28 cellular contexts compared by ENCODE assay signal in the genomic region with DNA sequence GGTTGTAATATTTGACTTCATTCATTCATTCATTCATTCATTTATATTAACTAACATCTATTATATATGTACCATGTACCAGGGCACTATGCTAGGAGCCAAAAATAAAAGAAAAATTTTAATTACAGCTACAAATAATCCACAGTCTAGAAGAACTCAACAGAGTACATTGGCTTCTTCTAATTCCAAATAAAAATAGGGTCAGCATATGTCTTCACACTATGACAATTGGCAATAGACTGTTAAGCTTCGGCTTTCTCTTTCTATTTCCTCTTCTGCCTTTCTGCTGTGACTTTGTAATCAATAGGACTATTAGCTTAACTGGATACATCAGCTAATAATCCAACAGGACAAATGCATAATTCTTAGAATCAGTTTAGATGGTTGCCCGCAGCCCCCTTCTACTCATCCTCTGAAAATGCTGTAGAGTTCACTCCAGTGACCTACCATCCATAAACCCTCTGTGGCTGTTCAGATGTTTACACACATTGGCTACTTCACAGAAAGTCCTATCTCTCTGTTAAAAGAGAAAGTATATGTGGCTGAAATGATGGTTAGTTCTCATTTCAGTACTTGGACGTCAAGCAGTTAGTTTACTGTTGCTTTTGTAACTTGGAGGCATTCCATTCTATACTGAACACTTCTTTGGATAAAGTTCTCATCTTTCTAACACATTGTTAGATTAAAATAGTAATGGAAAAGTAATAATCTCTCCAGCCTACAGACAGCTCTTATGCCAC.
A peak's percentile ranks its signal among the peaks of the same experiment; 100 is the strongest.
DNase-seq lines count a peak whose midpoint lies in the region; ATAC-seq, FAIRE-seq and TF ChIP-seq lines count a peak whose summit lies in the region.
"Had no signal": no experiment of that assay in that cellular context is flagged by ENCODE, and none has a peak within 500 bp of the region (broad histone marks: within the 10 kb centered on the region; RNA-seq: fewer than 3 reads in every experiment).

No MANE protein-coding gene starts in this region.

- no peaks in the 10 kb centered on the region for H3K27me3 ChIP-seq in GM12878 (replicated peaks in 1 of 2; ENCODE audit: control insufficient read depth in 2 of 2, insufficient read depth in 2 of 2, low read length in 1 of 2)
- H3K27me3 ChIP-seq: BE2C, BLaER1 had no signal

- no peak for TF ChIP-seq POLR2A in GM12878 (IDR thresholded peaks at IDR 0.05; ENCODE audit: low read depth, low read length)

- ATAC-seq in GM19324 (IDR thresholded peaks at IDR 0.05; ENCODE audit: low FRiP score, unreplicated experiment) (peak; percentile 56), GM12878 (peak; percentile 32)
- no peak for ATAC-seq in stimulated activated naive B cell treated with anti-CD40 and anti-IgM and Interleukin-4, amounts not matched to agents 10 μg/mL and 1 μg/mL and 100 μg/mL, for 72 hours (replicated peaks)

- in situ Hi-C loops in GM12878 (cut with MboI) = no loop called here

- POLR2A ChIA-PET in GM12878 (lab: Charles Lee) = no interaction called here
- POLR2A ChIA-PET in GM10248 (lab: Yijun Ruan, JAX) = no interaction called here

- no peak overlapping the region for H2AFZ ChIP-seq in GM12878 (ENCODE audit: control insufficient read depth, low read depth, low read length)

- no peak overlapping the region for H3K27ac ChIP-seq in GM12878 (ENCODE audit: control insufficient read depth, insufficient read depth)
- H3K27ac ChIP-seq: BLaER1 had no signal

- DNase-seq in GM12865 (ENCODE audit: low read depth) (peak; percentile 16), GM12878 (ENCODE audit: low read depth, low spot score) (no peak), cerebellum (ENCODE audit: low spot score) (peak; percentile 47), GM10248 (ENCODE audit: extremely low spot score) (no peak), NCI-H146 treated with DMSO at 0.1 percent for 48 hours (lab: John Stamatoyannopoulos, UW; ENCODE audit: unreplicated experiment) (no peak)
- no peak for DNase-seq in stimulated activated naive B cell treated with anti-CD40 and anti-IgM and Interleukin-4, amounts not matched to agents 10 μg/mL and 1 μg/mL and 100 μg/mL, for 72 hours
- DNase-seq in activated naive CD4-positive, alpha-beta T cell treated with anti-CD3 and anti-CD28 coated beads for 36 hours = no peak
- DNase-seq: 8988T; ACHN; BE2C; CD4-positive, alpha-beta memory T cell; CD4-positive, CD25-positive, alpha-beta regulatory T cell; CD8-positive, alpha-beta memory T cell; COR-L47; DMS 273 treated with DMSO at 0.1 percent for 48 hours; DMS153; DMS79; DND-41; EL; GF-D8 had no signal

- no peaks in the 10 kb centered on the region for H4K20me1 ChIP-seq in GM12878 (ENCODE audit: control insufficient read depth, insufficient read depth)
- H4K20me1 ChIP-seq: BLaER1 had no signal

- H3K27ac Mint-ChIP-seq in stimulated activated naive B cell treated with anti-CD40 and anti-IgM and Interleukin-4, amounts not matched to agents 10 μg/mL and 1 μg/mL and 100 μg/mL, for 72 hours = no peak overlapping the region
- H3K27ac Mint-ChIP-seq in activated naive CD4-positive, alpha-beta T cell treated with anti-CD3 and anti-CD28 coated beads for 36 hours = no peak overlapping the region
- H3K27ac Mint-ChIP-seq: CD14-positive monocyte; CD4-positive, alpha-beta memory T cell; CD4-positive, CD25-positive, alpha-beta regulatory T cell; CD8-positive, alpha-beta memory T cell had no signal

- no peak for TF ChIP-seq CTCF in GM12865 (IDR thresholded peaks at IDR 0.05; ENCODE audit: insufficient read depth, low read depth, low read length, missing control alignments)
- no peak for TF ChIP-seq CTCF in GM12878 (IDR thresholded peaks at IDR 0.05 in 2 of 3, conservative IDR thresholded peaks at IDR 0.05 in 1 of 3; ENCODE audit: control insufficient read depth in 2 of 3, extremely low read depth in 1 of 3, insufficient read depth in 1 of 3, low read depth in 3 of 3, low read length in 3 of 3)
- no peak for TF ChIP-seq CTCF in GM10248 (IDR thresholded peaks at IDR 0.05; ENCODE audit: control extremely low read depth, extremely low read depth, low read depth, missing control alignments)

- H3K27me3 Mint-ChIP-seq in stimulated activated naive B cell treated with anti-CD40 and anti-IgM and Interleukin-4, amounts not matched to agents 10 μg/mL and 1 μg/mL and 100 μg/mL, for 72 hours = no peaks in the 10 kb centered on the region
- no peaks in the 10 kb centered on the region for H3K27me3 Mint-ChIP-seq in activated naive CD4-positive, alpha-beta T cell treated with anti-CD3 and anti-CD28 coated beads for 36 hours (ENCODE audit: low read depth)
- H3K27me3 Mint-ChIP-seq: CD4-positive, alpha-beta memory T cell; CD4-positive, CD25-positive, alpha-beta regulatory T cell; CD8-positive, alpha-beta memory T cell had no signal

- no peak for TF ChIP-seq EP300 in GM12878 (IDR thresholded peaks at IDR 0.05; ENCODE audit: borderline replicate concordance in 1 of 2, control insufficient read depth in 1 of 2, low read depth in 2 of 2, low read length in 2 of 2)

- no peaks in the 10 kb centered on the region for H3K79me2 ChIP-seq in GM12878 (ENCODE audit: control insufficient read depth, insufficient read depth, low read length)

- no peak overlapping the region for H3K4me2 ChIP-seq in GM12878 (ENCODE audit: control insufficient read depth, insufficient read depth)
- H3K4me2 ChIP-seq: BLaER1 had no signal

- H3K4me1 ChIP-seq in GM12878 (ENCODE audit: control insufficient read depth, insufficient read depth, low read length) = no peaks in the 10 kb centered on the region
- H3K4me1 ChIP-seq: BE2C had no signal

- no peak overlapping the region for H3K4me3 Mint-ChIP-seq in stimulated activated naive B cell treated with anti-CD40 and anti-IgM and Interleukin-4, amounts not matched to agents 10 μg/mL and 1 μg/mL and 100 μg/mL, for 72 hours
- H3K4me3 Mint-ChIP-seq in activated naive CD4-positive, alpha-beta T cell treated with anti-CD3 and anti-CD28 coated beads for 36 hours = no peak overlapping the region
- H3K4me3 Mint-ChIP-seq: CD14-positive monocyte; CD4-positive, alpha-beta memory T cell; CD4-positive, CD25-positive, alpha-beta regulatory T cell; CD8-positive, alpha-beta memory T cell had no signal

- TF ChIP-seq RAD21 in GM12878 (IDR thresholded peaks at IDR 0.05; ENCODE audit: insufficient read depth, low read depth, low read length) = no peak

- CTCF ChIA-PET in GM12878 (lab: Yijun Ruan, JAX) = interaction anchor here (1.3 kb wide), 1 partner anchor 159 kb away, joined by 3 read pairs; no protein-coding TSS in a partner anchor
- CTCF ChIA-PET in GM10248 (lab: Yijun Ruan, JAX) = no interaction called here
- CTCF ChIA-PET in activated naive CD4-positive, alpha-beta T cell treated with anti-CD3 and anti-CD28 coated beads for 36 hours (lab: Charles Lee) = interaction anchor here (1.1 kb wide), 1 partner anchor 160 kb away, joined by 3 read pairs; no protein-coding TSS in a partner anchor

- FAIRE-seq in GM12878 (lab: Jason Lieb, UNC) = no peak
- FAIRE-seq: A204.1, G401.6, GM12892, GM18507, GM19239 had no signal

- intact Hi-C loops in GM12878 (cut with micrococcal nuclease; ENCODE audit: unreplicated experiment) = no loop called here
- intact Hi-C loops in activated naive CD4-positive, alpha-beta T cell treated with anti-CD3 and anti-CD28 coated beads for 36 hours (cut with micrococcal nuclease) = no loop called here

- SMC1A ChIA-PET in GM12878 (lab: Charles Lee; ENCODE audit: uncharacterized antibody, unreplicated experiment) = no interaction called here

- no peak overlapping the region for H3K9ac ChIP-seq in GM12878 (ENCODE audit: control insufficient read depth, insufficient read depth, low read length)
- H3K9ac ChIP-seq: BLaER1 had no signal

- H3K36me3 ChIP-seq in GM12878 (ENCODE audit: control insufficient read depth in 2 of 2, insufficient read depth in 2 of 2, low read length in 1 of 2) = no peaks in the 10 kb centered on the region
- H3K36me3 ChIP-seq: BE2C had no signal

- peaks cover 0 to 4% of the 10 kb centered on the region in 2 donors for H3K9me3 Mint-ChIP-seq in stimulated activated naive B cell treated with anti-CD40 and anti-IgM and Interleukin-4, amounts not matched to agents 10 μg/mL and 1 μg/mL and 100 μg/mL, for 72 hours
- H3K9me3 Mint-ChIP-seq in activated naive CD4-positive, alpha-beta T cell treated with anti-CD3 and anti-CD28 coated beads for 36 hours = no peaks in the 10 kb centered on the region

- H3K36me3 Mint-ChIP-seq in stimulated activated naive B cell treated with anti-CD40 and anti-IgM and Interleukin-4, amounts not matched to agents 10 μg/mL and 1 μg/mL and 100 μg/mL, for 72 hours = no peaks in the 10 kb centered on the region
- H3K36me3 Mint-ChIP-seq in activated naive CD4-positive, alpha-beta T cell treated with anti-CD3 and anti-CD28 coated beads for 36 hours (ENCODE audit: low read depth) = no peaks in the 10 kb centered on the region
- H3K36me3 Mint-ChIP-seq: CD14-positive monocyte; CD4-positive, alpha-beta memory T cell; CD4-positive, CD25-positive, alpha-beta regulatory T cell; CD8-positive, alpha-beta memory T cell had no signal

- 13% methylated on average over 3 of the region's 3 CpGs for WGBS in GM12878 (ENCODE audit: insufficient coverage, insufficient replicate concordance, low lambda C conversion rate, missing lambda C conversion rate)

- RAD21 ChIA-PET in GM12878 (lab: Charles Lee; ENCODE audit: unreplicated experiment) = no interaction called here

- H3K9me3 ChIP-seq in GM12878 (replicated peaks; ENCODE audit: control insufficient read depth, insufficient read depth, low read length) = no peaks in the 10 kb centered on the region
- H3K9me3 ChIP-seq: BE2C, BLaER1 had no signal

- H3K4me1 Mint-ChIP-seq in stimulated activated naive B cell treated with anti-CD40 and anti-IgM and Interleukin-4, amounts not matched to agents 10 μg/mL and 1 μg/mL and 100 μg/mL, for 72 hours = no peaks in the 10 kb centered on the region
- no peaks in the 10 kb centered on the region for H3K4me1 Mint-ChIP-seq in activated naive CD4-positive, alpha-beta T cell treated with anti-CD3 and anti-CD28 coated beads for 36 hours (ENCODE audit: low read depth)
- H3K4me1 Mint-ChIP-seq: CD14-positive monocyte; CD4-positive, alpha-beta memory T cell; CD4-positive, CD25-positive, alpha-beta regulatory T cell; CD8-positive, alpha-beta memory T cell had no signal

- H3K4me3 ChIP-seq in GM12865 (ENCODE audit: low read depth, low read length) (no peak overlapping the region), GM12878 (no peak overlapping the region)
- H3K4me3 ChIP-seq: BLaER1 had no signal

- BruUV-seq in GM12878 (replicated peaks; lab: Mats Ljungman, UMichigan) = no TSS peak

TF ChIP-seq in GM12878, 131 proteins besides CTCF, POLR2A, EP300 and RAD21 (continues in another document):
- TF ChIP-seq MTA3 (IDR thresholded peaks at IDR 0.05; ENCODE audit: borderline replicate concordance, low read length) (no peak), SUZ12 (IDR thresholded peaks at IDR 0.05; ENCODE audit: unreplicated experiment) (no peak), TARDBP (IDR thresholded peaks at IDR 0.05; ENCODE audit: borderline replicate concordance) (no peak), SIN3A (IDR thresholded peaks at IDR 0.05; ENCODE audit: low read depth, low read length) (no peak), POLR2AphosphoS2 (IDR thresholded peaks at IDR 0.05; ENCODE audit: low read depth, low read length) (no peak)

Comparison
In these comparisons a context has a peak if more than half of its experiments do, and no peak if none do; other contexts are left out.
1. DNase-seq: peak in GM12865 (single experiment) and cerebellum (single experiment); none in GM12878 (single experiment), GM10248 (single experiment), stimulated activated naive B cell treated with anti-CD40 and anti-IgM and Interleukin-4, amounts not matched to agents 10 μg/mL and 1 μg/mL and 100 μg/mL, for 72 hours (single experiment), activated naive CD4-positive, alpha-beta T cell treated with anti-CD3 and anti-CD28 coated beads for 36 hours (single experiment) and NCI-H146 treated with DMSO at 0.1 percent for 48 hours (single experiment).
2. ATAC-seq: peak in GM19324 (single experiment) and GM12878 (single experiment); none in stimulated activated naive B cell treated with anti-CD40 and anti-IgM and Interleukin-4, amounts not matched to agents 10 μg/mL and 1 μg/mL and 100 μg/mL, for 72 hours (0 of 2).